19 cellular contexts compared by ENCODE assay signal in the genomic region with DNA sequence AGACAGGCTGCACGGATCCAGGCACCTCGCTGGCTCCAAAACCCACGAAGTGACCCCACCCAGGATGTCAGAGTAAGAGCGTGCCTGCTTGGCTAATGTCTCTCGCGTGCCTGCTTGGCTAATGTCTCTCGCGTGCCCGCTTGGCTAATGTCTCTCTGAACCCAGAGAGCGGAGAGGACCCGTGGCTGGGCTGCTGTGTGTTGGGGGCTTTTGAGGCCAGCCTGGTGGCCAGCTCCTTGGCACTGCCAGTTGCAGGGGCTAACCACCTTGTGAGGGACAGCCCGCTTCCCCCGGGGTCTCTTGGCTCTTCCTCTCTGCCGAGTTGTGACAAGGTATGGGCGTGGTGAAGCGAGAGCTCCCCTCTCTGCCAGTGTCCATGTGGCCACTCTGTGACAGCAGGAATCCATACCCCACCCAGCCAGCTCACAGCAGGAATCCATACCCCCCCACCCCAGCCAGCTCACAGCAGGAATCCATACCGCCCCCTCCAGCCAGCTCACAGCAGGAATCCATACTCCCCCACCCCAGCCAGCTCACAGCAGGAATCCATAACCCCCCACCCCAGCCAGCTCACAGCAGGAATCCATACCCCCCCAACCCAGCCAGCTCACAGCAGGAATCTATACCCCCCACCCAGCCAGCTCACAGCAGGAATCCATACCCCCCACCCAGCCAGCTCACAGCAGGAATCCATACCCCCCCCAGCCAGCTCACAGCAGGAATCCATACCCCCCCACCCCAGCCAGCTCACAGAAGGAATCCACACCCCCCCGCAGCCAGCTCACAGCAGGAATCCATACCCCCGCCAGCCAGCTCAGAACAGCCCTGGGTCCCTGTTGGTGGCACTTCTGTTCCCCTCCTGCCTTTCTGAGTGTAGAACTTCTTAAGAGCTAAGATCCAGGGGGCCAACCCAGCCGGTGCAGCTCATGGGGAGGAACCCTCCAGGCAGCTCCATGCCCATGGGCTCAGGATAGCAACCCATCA. TPM values are rescaled to one million over a fixed set of nuclear protein-coding genes. Genes with fewer than 3 reads are reported as not detected.
DNase-seq lines count a peak whose midpoint lies in the region; ATAC-seq and TF ChIP-seq lines count a peak whose summit lies in the region.
"Had no signal": no experiment of that assay in that cellular context is flagged by ENCODE, and none has a peak within 500 bp of the region (broad histone marks: within the 10 kb centered on the region; RNA-seq: fewer than 3 reads in every experiment).

No MANE protein-coding gene starts in this region.

- no peaks in the 10 kb centered on the region for H3K27me3 ChIP-seq in heart left ventricle
- H3K27me3 ChIP-seq in ovary = no peaks in the 10 kb centered on the region
- H3K27me3 ChIP-seq in Caco-2 (replicated peaks; ENCODE audit: control insufficient read depth, insufficient read depth, low read length) = no peaks in the 10 kb centered on the region
- H3K27me3 ChIP-seq: ascending aorta, SJSA1 had no signal

- no peaks in the 10 kb centered on the region for H3K27me3 Mint-ChIP-seq in Caco-2 (ENCODE audit: insufficient read depth, unreplicated experiment)

- peaks cover 5% of the 10 kb centered on the region for H3K36me3 Mint-ChIP-seq in Caco-2 (ENCODE audit: insufficient read depth, unreplicated experiment)
- H3K36me3 Mint-ChIP-seq: IgD-negative memory B cell had no signal

- H3K9me3 Mint-ChIP-seq in Caco-2 (ENCODE audit: unreplicated experiment) = peaks cover 4% of the 10 kb centered on the region
- H3K9me3 Mint-ChIP-seq: dendritic cell treated with granulocyte-macrophage colony-stimulating factor and Interleukin-4, amounts not matched to agents 40 ng/mL and 50 ng/mL, for 4 days had no signal

- H3K27ac ChIP-seq in heart left ventricle (no peak overlapping the region), ovary (no peak overlapping the region)
- H3K27ac ChIP-seq: ascending aorta, SJSA1 had no signal

- CTCF ChIA-PET in Caco-2 (lab: Charles Lee) = interaction anchor here (0.5 to 0.9 kb wide), 5 partner anchors 18 to 1096 kb away, joined by 3 to 8 read pairs (median 5); no protein-coding TSS in a partner anchor

- no peak for TF ChIP-seq POLR2A in heart left ventricle (IDR thresholded peaks at IDR 0.05)
- TF ChIP-seq POLR2A in ovary (IDR thresholded peaks at IDR 0.05) = no peak

- H3K9me3 ChIP-seq in heart left ventricle (peaks cover 0 to 10% (median 0%) of the 10 kb centered on the region in 12 donors), ovary (no peaks in the 10 kb centered on the region), Caco-2 (no peaks in the 10 kb centered on the region)
- H3K9me3 ChIP-seq: SJSA1 had no signal

- no peak for TF ChIP-seq EP300 in ovary (IDR thresholded peaks at IDR 0.05)

- H3K4me3 ChIP-seq in AG10803 (ENCODE audit: low read length) (peak overlapping the region; percentile 5; the same call in 1 of the 2 replicates), heart left ventricle (no peak overlapping the region), ovary (no peak overlapping the region), Caco-2 (ENCODE audit: low read depth, low read length) (no peak overlapping the region)
- H3K4me3 ChIP-seq: ascending aorta, SJSA1 had no signal

- ATAC-seq in SK-N-SH treated with all-trans-retinoic acid at 6 μM for 48 hours (peak; percentile 6), heart left ventricle (no peak)
- ATAC-seq: left colon had no signal

- H3K4me3 Mint-ChIP-seq in Caco-2 (ENCODE audit: unreplicated experiment) = no peak overlapping the region
- H3K4me3 Mint-ChIP-seq: dendritic cell treated with granulocyte-macrophage colony-stimulating factor and Interleukin-4, amounts not matched to agents 40 ng/mL and 50 ng/mL, for 4 days; naive B cell had no signal

- TF ChIP-seq CTCF in AG10803 (conservative IDR thresholded peaks at IDR 0.05; ENCODE audit: low read length) = peak; percentile 18; the same call in 1 of the 2 replicates
- TF ChIP-seq CTCF in heart left ventricle (IDR thresholded peaks at IDR 0.05) = no peak
- TF ChIP-seq CTCF in ovary (IDR thresholded peaks at IDR 0.05) = no peak
- TF ChIP-seq CTCF in Caco-2 (IDR thresholded peaks at IDR 0.05; ENCODE audit: insufficient read depth in 1 of 2, low read depth in 1 of 2, low read length in 1 of 2, severe bottlenecking in 1 of 2, unreplicated experiment in 1 of 2) = no peak

- 43 to 62% (median 57%) methylated on average over 18 to 20 of the region's 20 CpGs for WGBS in heart left ventricle, 4 donors
- WGBS in ovary, 3 donors = 52 to 56% (median 56%) methylated on average over 18 to 20 of the region's 20 CpGs

- H3K4me1 Mint-ChIP-seq in Caco-2 (ENCODE audit: low read depth, unreplicated experiment) = peaks cover 12% of the 10 kb centered on the region
- H3K4me1 Mint-ChIP-seq: naive B cell had no signal

- DNase-seq in AG10803 (ENCODE audit: low read depth) (peak; percentile 78), heart left ventricle (peak in 3 of 5 donors; percentile 25 to 51 (median 26)), ovary (peak in 4 of 5 donors; percentile 11 to 40 (median 29)), Caco-2 (no peak), DMS114 treated with DMSO at 0.1 percent for 48 hours (lab: John Stamatoyannopoulos, UW; ENCODE audit: unreplicated experiment) (no peak), NCI-H1694 (lab: John Stamatoyannopoulos, UW) (no peak), CD1c-positive myeloid dendritic cell (ENCODE audit: extremely low spot score) (no peak)
- DNase-seq: activated CD4-positive, alpha-beta T cell treated with anti-CD3 and anti-CD28 coated beads, Interleukin-2, amount 50 U/mL, for 48 hours; H7; naive B cell; NCI-H1092 treated with DMSO at 0.1 percent for 48 hours; NCI-H345; stimulated activated CD8-positive, alpha-beta memory T cell treated with anti-CD3 and anti-CD28 coated beads, Interleukin-4, amount 100 ng/mL, for 48 hours had no signal

- H3K27ac Mint-ChIP-seq in Caco-2 (ENCODE audit: unreplicated experiment) = no peak overlapping the region
- H3K27ac Mint-ChIP-seq: dendritic cell treated with granulocyte-macrophage colony-stimulating factor and Interleukin-4, amounts not matched to agents 40 ng/mL and 50 ng/mL, for 4 days; IgD-negative memory B cell had no signal

- H3K4me1 ChIP-seq in heart left ventricle (peaks cover 0 to 19% (median 11%) of the 10 kb centered on the region in 12 donors), ovary (ENCODE audit: insufficient read depth) (peaks cover 8% of the 10 kb centered on the region), Caco-2 (peaks cover 14% of the 10 kb centered on the region)

- POLR2A ChIA-PET in Caco-2 (lab: Charles Lee) = no interaction called here

- no TSS peak for BruUV-seq in Caco-2 (replicated peaks; lab: Mats Ljungman, UMichigan)

- intact Hi-C loops in heart left ventricle (cut with DNase I) = no loop called here
- intact Hi-C loops in ovary (cut with DNase I) = no loop called here
- intact Hi-C loops in Caco-2 (cut with micrococcal nuclease; ENCODE audit: unreplicated experiment) = no loop called here

- H3K36me3 ChIP-seq in heart left ventricle (no peaks in the 10 kb centered on the region), ovary (no peaks in the 10 kb centered on the region), Caco-2 (ENCODE audit: control insufficient read depth, insufficient read depth, low read length) (no peaks in the 10 kb centered on the region)
- H3K36me3 ChIP-seq: ascending aorta, SJSA1 had no signal

TF ChIP-seq in SK-N-SH treated with all-trans-retinoic acid at 6 μM for 48 hours, 23 proteins besides CTCF, POLR2A, EP300 and RAD21 (continues in another document):
- TF ChIP-seq OSR1 (CRISPR knock-in tag; IDR thresholded peaks at IDR 0.05) (no peak), ZC3H10 (CRISPR knock-in tag; IDR thresholded peaks at IDR 0.05) (no peak), ZNF565 (CRISPR knock-in tag; conservative IDR thresholded peaks at IDR 0.05; ENCODE audit: low read depth) (no peak), CSDC2 (CRISPR knock-in tag; IDR thresholded peaks at IDR 0.05) (no peak), RARB (CRISPR knock-in tag; IDR thresholded peaks at IDR 0.05) (no peak), ZNF8 (CRISPR knock-in tag; IDR thresholded peaks at IDR 0.05) (no peak), SNAI2 (CRISPR knock-in tag; IDR thresholded peaks at IDR 0.05) (no peak), ARNTL (CRISPR knock-in tag; IDR thresholded peaks at IDR 0.05; ENCODE audit: borderline replicate concordance, low read depth) (no peak), ESRRG (CRISPR knock-in tag; IDR thresholded peaks at IDR 0.05) (no peak), ZFP30 (CRISPR knock-in tag; IDR thresholded peaks at IDR 0.05) (no peak), PPARA (CRISPR knock-in tag; IDR thresholded peaks at IDR 0.05; ENCODE audit: borderline replicate concordance) (no peak), TCF4 (CRISPR knock-in tag; IDR thresholded peaks at IDR 0.05; ENCODE audit: borderline replicate concordance) (no peak), TOX (CRISPR knock-in tag; IDR thresholded peaks at IDR 0.05; ENCODE audit: borderline replicate concordance) (no peak), ZNF70 (CRISPR knock-in tag; IDR thresholded peaks at IDR 0.05) (no peak), BACH2 (CRISPR knock-in tag; IDR thresholded peaks at IDR 0.05; ENCODE audit: borderline replicate concordance) (no peak), ISL1 (CRISPR knock-in tag; IDR thresholded peaks at IDR 0.05) (no peak)
- TF ChIP-seq, protein P1, sequence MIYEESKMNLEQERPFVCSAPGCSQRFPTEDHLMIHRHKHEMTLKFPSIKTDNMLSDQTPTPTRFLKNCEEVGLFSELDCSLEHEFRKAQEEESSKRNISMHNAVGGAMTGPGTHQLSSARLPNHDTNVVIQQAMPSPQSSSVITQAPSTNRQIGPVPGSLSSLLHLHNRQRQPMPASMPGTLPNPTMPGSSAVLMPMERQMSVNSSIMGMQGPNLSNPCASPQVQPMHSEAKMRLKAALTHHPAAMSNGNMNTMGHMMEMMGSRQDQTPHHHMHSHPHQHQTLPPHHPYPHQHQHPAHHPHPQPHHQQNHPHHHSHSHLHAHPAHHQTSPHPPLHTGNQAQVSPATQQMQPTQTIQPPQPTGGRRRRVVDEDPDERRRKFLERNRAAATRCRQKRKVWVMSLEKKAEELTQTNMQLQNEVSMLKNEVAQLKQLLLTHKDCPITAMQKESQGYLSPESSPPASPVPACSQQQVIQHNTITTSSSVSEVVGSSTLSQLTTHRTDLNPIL (CRISPR knock-in tag; IDR thresholded peaks at IDR 0.05; ENCODE audit: low read depth) = no peak

RNA-seq across cellular contexts. Expression of a gene that starts 8.5 kb away (rescaled TPM):
- 10 to 100 TPM; 45.5 to 87.9 (median 52.9) TPM for total RNA-seq in heart left ventricle
- polyA plus RNA-seq in heart left ventricle = 10 to 100 TPM; 54.9 to 55.8 TPM
- total RNA-seq in ovary = 10 to 100 TPM; 23.0 to 82.2 (median 71.8) TPM
- 10 to 100 TPM; 12.4 to 53.2 TPM for polyA plus RNA-seq in ovary
- total RNA-seq in Caco-2 (2022) = 63.8 and 69.1 TPM in 2 replicates

Comparison
In these comparisons a context has a peak if more than half of its experiments do, and no peak if none do; other contexts are left out.
1. DNase-seq: peak in AG10803 (single experiment), heart left ventricle (3 of 5) and ovary (4 of 5); none in Caco-2 (0 of 2), DMS114 treated with DMSO at 0.1 percent for 48 hours (single experiment), NCI-H1694 (single experiment) and CD1c-positive myeloid dendritic cell (single experiment).